7 cellular contexts compared by ENCODE assay signal in genomic region chr12:72520044-72520678, GRCh38.
DNase-seq lines count a peak whose midpoint lies in the region; ATAC-seq and TF ChIP-seq lines count a peak whose summit lies in the region.
"Not testable (repeated sequence)": the region's sequence is repeated elsewhere in the genome, so short reads cannot be mapped to it uniquely, and the experiment has no call there.

No MANE protein-coding gene starts in this region.

- peak overlapping the region; percentile 69 for H3K4me3 Mint-ChIP-seq in Caco-2 (ENCODE audit: unreplicated experiment)

- WGBS in right cardiac atrium, result 94% methylated on average over 27 of the region's 27 CpGs

- H3K4me3 ChIP-seq in Caco-2 (ENCODE audit: low read depth, low read length), result peak overlapping the region; percentile 23
- not testable (repeated sequence) for H3K4me3 ChIP-seq in right cardiac atrium (ENCODE audit: low read length)

- peak overlapping the region; percentile 6; the same call in 1 of the 2 replicates for H3K9ac ChIP-seq in ES-I3 (ENCODE audit: low read depth, low read length)

- TF ChIP-seq CTCF in Caco-2 (IDR thresholded peaks at IDR 0.05; ENCODE audit: insufficient read depth in 1 of 2, low read depth in 1 of 2, low read length in 1 of 2, severe bottlenecking in 1 of 2, unreplicated experiment in 1 of 2), result not testable (repeated sequence)

- H3K27ac ChIP-seq in right cardiac atrium (ENCODE audit: low read length), result not testable (repeated sequence)

- not testable (repeated sequence) for BruUV-seq in Caco-2 (replicated peaks; lab: Mats Ljungman, UMichigan)

- not testable (repeated sequence) for H3K27me3 Mint-ChIP-seq in Caco-2 (ENCODE audit: insufficient read depth, unreplicated experiment)

- not testable (repeated sequence) for H3K4me1 ChIP-seq in Caco-2; ES-I3 (ENCODE audit: insufficient read depth, low read length); right cardiac atrium (ENCODE audit: control insufficient read depth, insufficient read depth, low read length)

- H3K9me3 ChIP-seq in Caco-2; ES-I3 (ENCODE audit: control insufficient read depth, insufficient read depth, low read length); right cardiac atrium (ENCODE audit: control insufficient read depth, low read length): not testable (repeated sequence)

- POLR2A ChIA-PET in Caco-2 (lab: Charles Lee), result not testable (repeated sequence)
- POLR2A ChIA-PET in HEK293T (lab: Yijun Ruan, JAX), result interaction anchor here (0.9 to 1.4 kb wide), 2 partner anchors 8 to 120 kb away, joined by 3 to 5 read pairs; no protein-coding TSS in a partner anchor

- H3K27ac Mint-ChIP-seq in Caco-2 (ENCODE audit: unreplicated experiment), result peak overlapping the region; percentile 45

- not testable (repeated sequence) for H3K36me3 ChIP-seq in Caco-2 (ENCODE audit: control insufficient read depth, insufficient read depth, low read length); ES-I3 (ENCODE audit: insufficient read depth, low read length)

- not testable (repeated sequence) for H3K4me1 Mint-ChIP-seq in Caco-2 (ENCODE audit: low read depth, unreplicated experiment)

- intact Hi-C loops in Caco-2 (cut with micrococcal nuclease; ENCODE audit: unreplicated experiment), result loop anchor here (1.0 kb wide), 1 partner anchor 174 kb away; no protein-coding TSS in a partner anchor
- intact Hi-C loops in right cardiac atrium (cut with DNase I), result not testable (repeated sequence)

- ATAC-seq in right cardiac atrium, result not testable (repeated sequence)

- CTCF ChIA-PET in Caco-2 (lab: Charles Lee) (interaction anchor here (2.2 kb wide), 1 partner anchor 174 kb away, joined by 8 read pairs; no protein-coding TSS in a partner anchor), HEK293T (lab: Yijun Ruan, JAX) (interaction anchor here (1.4 kb wide), 1 partner anchor 10 kb away, joined by 5 read pairs; no protein-coding TSS in a partner anchor)

- H3K27me3 ChIP-seq in Caco-2 (replicated peaks; ENCODE audit: control insufficient read depth, insufficient read depth, low read length); right cardiac atrium (ENCODE audit: control insufficient read depth, insufficient read depth): not testable (repeated sequence)

- not testable (repeated sequence) for H3K36me3 Mint-ChIP-seq in Caco-2 (ENCODE audit: insufficient read depth, unreplicated experiment)

- not testable (repeated sequence) for H3K9me3 Mint-ChIP-seq in Caco-2 (ENCODE audit: unreplicated experiment)

- DNase-seq in Caco-2 (peak; percentile 59 to 79), NCI-H146 (lab: John Stamatoyannopoulos, UW) (peak; percentile 24), NCI-H748 treated with DMSO at 0.1 percent for 48 hours (lab: John Stamatoyannopoulos, UW) (peak; percentile 2), SHP77 (lab: John Stamatoyannopoulos, UW) (peak; percentile 17 to 18), right cardiac atrium (peak in 2 of 3 donors; percentile 18 to 37)
- DNase-seq in HEK293T (ENCODE audit: extremely low spot score), result not testable (repeated sequence)

TF ChIP-seq in HEK293T, 16 proteins besides CTCF, POLR2A, EP300 and RAD21:
- TF ChIP-seq L3MBTL2 (conservative IDR thresholded peaks at IDR 0.05), result peak; percentile 56
TF ChIP-seq in HEK293T: peak in this region for 1; not testable (repeated sequence) for 15.
